Comparison of ENCODE assay signal across 9 cellular contexts in genomic region chr9:68704498-68704803, GRCh38. TPM values are rescaled to one million over a fixed set of nuclear protein-coding genes. Genes with fewer than 3 reads are reported as not detected.
DNase-seq lines count a peak whose midpoint lies in the region; ATAC-seq and TF ChIP-seq lines count a peak whose summit lies in the region.
"Had no signal": no experiment of that assay in that cellular context is flagged by ENCODE, and none has a peak within 500 bp of the region (broad histone marks: within the 10 kb centered on the region; RNA-seq: fewer than 3 reads in every experiment).

No MANE protein-coding gene starts in this region.

- peak overlapping the region; percentile 75 for H3K4me2 ChIP-seq in PC-3 (ENCODE audit: low read length)
- H3K4me2 ChIP-seq in hepatocyte = peak overlapping the region; percentile 98

- H3K36me3 ChIP-seq in PC-3 (ENCODE audit: low read depth, low read length) = no peaks in the 10 kb centered on the region
- no peaks in the 10 kb centered on the region for H3K36me3 ChIP-seq in hepatocyte (replicated peaks; ENCODE audit: insufficient read depth, low read depth)
- no peaks in the 10 kb centered on the region for H3K36me3 ChIP-seq in prostate gland

- WGBS in hepatocyte (ENCODE audit: low lambda C conversion rate, missing lambda C conversion rate) = 5% methylated on average over 10 of the region's 10 CpGs
- WGBS in prostate gland = 3% methylated on average over 10 of the region's 10 CpGs

- no TSS peak for BruUV-seq in PC-3 (replicated peaks; lab: Mats Ljungman, UMichigan)

- no peak overlapping the region for H3K9ac ChIP-seq in PC-3 (ENCODE audit: low read length)
- H3K9ac ChIP-seq: GM23248 had no signal

- peak overlapping the region; percentile 57 for H2AFZ ChIP-seq in PC-3 (ENCODE audit: low read length)
- peak overlapping the region; percentile 63 for H2AFZ ChIP-seq in hepatocyte

- DNase-seq in PC-3 (no peak), hepatocyte (ENCODE audit: low spot score) (no peak), prostate gland (ENCODE audit: low spot score) (no peak), Kasumi-1 (lab: John Stamatoyannopoulos, UW) (no peak), NCI-H1105 (lab: John Stamatoyannopoulos, UW) (no peak), hepatic stellate cell (ENCODE audit: low spot score) (no peak)

- no peak for TF ChIP-seq CTCF in PC-3 (conservative IDR thresholded peaks at IDR 0.05; ENCODE audit: low read depth, low read length)
- no peak for TF ChIP-seq CTCF in hepatocyte (IDR thresholded peaks at IDR 0.05; ENCODE audit: poor library complexity)
- TF ChIP-seq CTCF in prostate gland (IDR thresholded peaks at IDR 0.05) = no peak

- no peaks in the 10 kb centered on the region for H3F3A ChIP-seq in PC-3 (ENCODE audit: low read length, unreplicated experiment)

- TF ChIP-seq POLR2A in prostate gland (IDR thresholded peaks at IDR 0.05) = no peak

- peak overlapping the region; percentile 55; the same call in 1 of the 2 replicates for H3K4me3 ChIP-seq in GM08714 (ENCODE audit: low read length)
- H3K4me3 ChIP-seq in PC-3 (ENCODE audit: low read length) = peak overlapping the region; percentile 57
- peak overlapping the region; percentile 84 for H3K4me3 ChIP-seq in hepatocyte
- peak overlapping the region; percentile 46 to 59 for H3K4me3 ChIP-seq in prostate gland

- no peak overlapping the region for H3K27ac ChIP-seq in PC-3 (ENCODE audit: low read length)
- H3K27ac ChIP-seq in hepatocyte = peak overlapping the region; percentile 93
- peak overlapping the region; percentile 60 to 68 for H3K27ac ChIP-seq in prostate gland
- H3K27ac ChIP-seq: GM23248 had no signal

- peaks cover 74% of the 10 kb centered on the region for H3K27me3 ChIP-seq in PC-3 (ENCODE audit: low read length)
- peaks cover 19% of the 10 kb centered on the region for H3K27me3 ChIP-seq in hepatocyte
- H3K27me3 ChIP-seq in prostate gland (replicated peaks; ENCODE audit: insufficient read depth) = no peaks in the 10 kb centered on the region

- no peaks in the 10 kb centered on the region for H3K79me2 ChIP-seq in PC-3 (ENCODE audit: low read length)
- H3K79me2 ChIP-seq in hepatocyte = peaks cover 17% of the 10 kb centered on the region

- H4K20me1 ChIP-seq in PC-3 (ENCODE audit: low read length) = no peaks in the 10 kb centered on the region
- no peaks in the 10 kb centered on the region for H4K20me1 ChIP-seq in hepatocyte (ENCODE audit: insufficient read depth, poor library complexity, severe bottlenecking)

- POLR2A ChIA-PET in PC-3 (lab: Charles Lee; ENCODE audit: unreplicated experiment) = no interaction called here

- intact Hi-C loops in PC-3 (cut with micrococcal nuclease) (no loop called here), prostate gland (cut with DNase I) (loop anchor here (10.0 kb wide), 2 partner anchors 140 to 240 kb away; no protein-coding TSS in a partner anchor)

- no peaks in the 10 kb centered on the region for H3K9me3 ChIP-seq in PC-3 (ENCODE audit: low read length)
- no peaks in the 10 kb centered on the region for H3K9me3 ChIP-seq in hepatocyte (ENCODE audit: low read depth)
- no peaks in the 10 kb centered on the region for H3K9me3 ChIP-seq in prostate gland

- peaks cover 4% of the 10 kb centered on the region; the same call in 1 of the 2 replicates for H3K4me1 ChIP-seq in PC-3 (ENCODE audit: insufficient read depth, low read length)
- H3K4me1 ChIP-seq in hepatocyte (ENCODE audit: insufficient read depth) = peaks cover 4% of the 10 kb centered on the region
- H3K4me1 ChIP-seq in prostate gland (replicated peaks) = no peaks in the 10 kb centered on the region

- ATAC-seq in PC-3 (no peak), GM21576 (IDR thresholded peaks at IDR 0.05; ENCODE audit: unreplicated experiment) (no peak)

- CTCF ChIA-PET in PC-3 (lab: Charles Lee) = no interaction called here

- no peaks in the 10 kb centered on the region for H3K9me2 ChIP-seq in PC-3 (replicated peaks; ENCODE audit: low read length)
- no peaks in the 10 kb centered on the region for H3K9me2 ChIP-seq in hepatocyte (replicated peaks; ENCODE audit: insufficient read depth)

RNA-seq across cellular contexts. Expression of gene PIP5K1B, which starts 0.6 kb away (rescaled TPM):
- total RNA-seq in PC-3 (2014; rRNA removed) = 0.29 TPM in 1 of 2 replicates, not detected in the other
- total RNA-seq in hepatocyte = 10.2 and 11.1 TPM in 2 replicates
- 2.5 and 3.7 TPM in 2 replicates for polyA plus RNA-seq in hepatocyte
- 10 to 100 TPM in 1 of 2 donors, 1 to 10 TPM in 1; 1.6 to 38.3 TPM for total RNA-seq in prostate gland
- total RNA-seq: GM23248 had no signal
- polyA plus RNA-seq: GM23248 had no signal
